9 cellular contexts compared by ENCODE assay signal in the genomic region with DNA sequence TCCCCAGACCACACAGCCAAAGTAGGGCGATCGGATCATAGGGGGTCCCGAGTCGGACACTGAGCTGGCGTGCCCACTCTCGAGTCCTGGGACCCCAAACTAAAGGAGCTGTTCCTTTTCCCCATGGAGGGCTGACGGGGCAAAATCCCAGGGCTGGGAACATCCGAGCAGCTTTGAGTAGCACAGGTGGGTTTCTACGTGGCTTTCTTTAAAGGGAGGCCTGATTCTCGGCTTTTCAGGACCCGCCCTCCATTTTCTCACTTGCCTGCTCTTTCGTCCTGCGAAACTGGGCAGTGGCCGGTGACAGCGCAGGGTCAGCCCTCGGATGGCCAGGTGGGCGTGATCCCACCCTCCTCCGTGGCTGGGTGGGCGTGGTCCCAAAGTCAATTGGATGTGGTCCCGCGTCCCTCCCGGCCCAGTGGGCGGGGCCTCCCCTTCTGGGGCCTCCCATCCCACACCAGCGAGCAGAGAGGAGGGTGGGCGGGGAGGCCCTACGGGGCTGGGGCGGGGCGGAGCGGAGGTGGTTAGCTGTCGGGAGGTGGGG. TPM values are rescaled to one million over a fixed set of nuclear protein-coding genes. Genes with fewer than 3 reads are reported as not detected.
DNase-seq lines count a peak whose midpoint lies in the region; ATAC-seq, FAIRE-seq and TF ChIP-seq lines count a peak whose summit lies in the region.
"Had no signal": no experiment of that assay in that cellular context is flagged by ENCODE, and none has a peak within 500 bp of the region (broad histone marks: within the 10 kb centered on the region; RNA-seq: fewer than 3 reads in every experiment).

No MANE protein-coding gene starts in this region.

- H2BK5ac ChIP-seq in trophoblast cell (ENCODE audit: low read depth, low read length, poor library complexity) = no peak overlapping the region

- no peak for FAIRE-seq in GM12891 (lab: Jason Lieb, UNC)

- no peaks in the 10 kb centered on the region for H3K9me3 Mint-ChIP-seq in CD8-positive, alpha-beta T cell
- H3K9me3 Mint-ChIP-seq in activated CD4-positive, alpha-beta memory T cell treated with anti-CD3 and anti-CD28 coated beads, Interleukin-2, amount 10 ng/mL, durations not matched to agents 7 days and 5 days = no peaks in the 10 kb centered on the region
- H3K9me3 Mint-ChIP-seq: stimulated activated naive B cell treated with anti-CD40 and anti-IgM and Interleukin-4, amounts not matched to agents 10 μg/mL and 1 μg/mL and 100 μg/mL, for 72 hours had no signal

- no peaks in the 10 kb centered on the region for H3K9me3 ChIP-seq in adipocyte (ENCODE audit: control insufficient read depth, low read length)
- no peaks in the 10 kb centered on the region for H3K9me3 ChIP-seq in left ventricle myocardium inferior (replicated peaks)
- peaks cover 2% of the 10 kb centered on the region for H3K9me3 ChIP-seq in trophoblast cell (ENCODE audit: insufficient read depth, low read depth, low read length)
- H3K9me3 ChIP-seq in CD8-positive, alpha-beta T cell (ENCODE audit: low read length) = no peaks in the 10 kb centered on the region

- H3K9ac ChIP-seq in adipocyte (ENCODE audit: low read length) = peak overlapping the region; percentile 50
- H3K9ac ChIP-seq in trophoblast cell (ENCODE audit: low read length) = peak overlapping the region; percentile 50

- no peak overlapping the region for H3K23ac ChIP-seq in trophoblast cell (ENCODE audit: low read length)

- no peak overlapping the region for H2BK120ac ChIP-seq in trophoblast cell (ENCODE audit: insufficient read depth, low read length, poor library complexity)

- peak overlapping the region; percentile 44 for H2BK12ac ChIP-seq in trophoblast cell (ENCODE audit: low read length)

- H3K4me1 ChIP-seq in adipocyte (ENCODE audit: control insufficient read depth, insufficient read depth, low read length) (peaks cover 25% of the 10 kb centered on the region), left ventricle myocardium inferior (peaks cover 58% of the 10 kb centered on the region), trophoblast cell (ENCODE audit: control insufficient read depth in 1 of 2, insufficient read depth in 2 of 2, low read length in 2 of 2) (peaks cover 34 to 40% of the 10 kb centered on the region in 2 experiments)
- H3K4me1 ChIP-seq in CD8-positive, alpha-beta T cell (ENCODE audit: insufficient read depth, low read length) = peaks cover 6% of the 10 kb centered on the region

- H4K12ac ChIP-seq in trophoblast cell (ENCODE audit: low read depth, low read length) = no peak overlapping the region

- H3K79me2 ChIP-seq in trophoblast cell (ENCODE audit: control insufficient read depth, insufficient read depth, low read length, poor library complexity) = peaks cover 5% of the 10 kb centered on the region

- H3K4me1 Mint-ChIP-seq in CD8-positive, alpha-beta T cell (ENCODE audit: low read depth) = peaks cover 13% of the 10 kb centered on the region
- peaks cover 10% of the 10 kb centered on the region for H3K4me1 Mint-ChIP-seq in activated CD4-positive, alpha-beta memory T cell treated with anti-CD3 and anti-CD28 coated beads, Interleukin-2, amount 10 ng/mL, durations not matched to agents 7 days and 5 days

- peak overlapping the region; percentile 54 for H3K18ac ChIP-seq in trophoblast cell (ENCODE audit: low read length)

- H3K4me2 ChIP-seq in trophoblast cell (ENCODE audit: low read length) = peak overlapping the region; percentile 65

- H3K27me3 ChIP-seq in adipocyte (replicated peaks; ENCODE audit: control insufficient read depth, insufficient read depth, low read length) (no peaks in the 10 kb centered on the region), left ventricle myocardium inferior (ENCODE audit: low read depth) (no peaks in the 10 kb centered on the region), trophoblast cell (ENCODE audit: insufficient read depth, low read length) (no peaks in the 10 kb centered on the region)
- no peaks in the 10 kb centered on the region for H3K27me3 ChIP-seq in CD8-positive, alpha-beta T cell (ENCODE audit: insufficient read depth, low read length)

- no peak for TF ChIP-seq CTCF in left ventricle myocardium inferior (IDR thresholded peaks at IDR 0.05; ENCODE audit: borderline replicate concordance)
- TF ChIP-seq CTCF in CD8-positive, alpha-beta T cell (IDR thresholded peaks at IDR 0.05) = no peak

- H3K36me3 ChIP-seq in adipocyte (ENCODE audit: control insufficient read depth, insufficient read depth, low read length, severe bottlenecking) (no peaks in the 10 kb centered on the region), left ventricle myocardium inferior (peaks cover 7% of the 10 kb centered on the region), trophoblast cell (ENCODE audit: control insufficient read depth in 1 of 2, insufficient read depth in 2 of 2, low read length in 2 of 2) (no peaks in the 10 kb centered on the region)
- peaks cover 8% of the 10 kb centered on the region for H3K36me3 ChIP-seq in CD8-positive, alpha-beta T cell (ENCODE audit: insufficient read depth, low read length)

- peak overlapping the region; percentile 53 for H2AFZ ChIP-seq in trophoblast cell (ENCODE audit: insufficient read depth, low read length, poor library complexity)

- peak overlapping the region; percentile 58 for H3K14ac ChIP-seq in trophoblast cell (ENCODE audit: low read length)

- POLR2A ChIA-PET in CD8-positive, alpha-beta T cell (lab: Charles Lee) = no interaction called here
- POLR2A ChIA-PET in activated CD4-positive, alpha-beta memory T cell treated with anti-CD3 and anti-CD28 coated beads, Interleukin-2, amount 10 ng/mL, durations not matched to agents 7 days and 5 days (lab: Charles Lee) = no interaction called here

- ATAC-seq in CD8-positive, alpha-beta T cell = no peak
- ATAC-seq: stimulated activated naive B cell treated with anti-CD40 and anti-IgM and Interleukin-4, amounts not matched to agents 10 μg/mL and 1 μg/mL and 100 μg/mL, for 72 hours had no signal

- H3K27me3 Mint-ChIP-seq in CD8-positive, alpha-beta T cell (ENCODE audit: low read depth) = no peaks in the 10 kb centered on the region
- H3K27me3 Mint-ChIP-seq in activated CD4-positive, alpha-beta memory T cell treated with anti-CD3 and anti-CD28 coated beads, Interleukin-2, amount 10 ng/mL, durations not matched to agents 7 days and 5 days = no peaks in the 10 kb centered on the region
- H3K27me3 Mint-ChIP-seq: stimulated activated naive B cell treated with anti-CD40 and anti-IgM and Interleukin-4, amounts not matched to agents 10 μg/mL and 1 μg/mL and 100 μg/mL, for 72 hours had no signal

- peak overlapping the region; percentile 81 for H4K8ac ChIP-seq in trophoblast cell (ENCODE audit: low read depth, low read length)

- DNase-seq in Daoy (ENCODE audit: low read depth) (peak; percentile 17), adipocyte (ENCODE audit: low read depth) (peak; percentile 52), left ventricle myocardium inferior (peak; percentile 83), trophoblast cell (peak; percentile 90 to 93), GM12891 (ENCODE audit: insufficient read length, low spot score) (no peak), putamen (ENCODE audit: low spot score) (no peak)
- DNase-seq in CD8-positive, alpha-beta T cell = no peak
- DNase-seq in activated CD4-positive, alpha-beta memory T cell treated with anti-CD3 and anti-CD28 coated beads, Interleukin-2, amount 10 ng/mL, durations not matched to agents 7 days and 5 days = no peak
- DNase-seq: stimulated activated naive B cell treated with anti-CD40 and anti-IgM and Interleukin-4, amounts not matched to agents 10 μg/mL and 1 μg/mL and 100 μg/mL, for 72 hours had no signal

- H3K79me1 ChIP-seq in trophoblast cell (ENCODE audit: low read length) = peaks cover 22% of the 10 kb centered on the region

- peaks cover 2% of the 10 kb centered on the region for H3K36me3 Mint-ChIP-seq in CD8-positive, alpha-beta T cell
- no peaks in the 10 kb centered on the region for H3K36me3 Mint-ChIP-seq in activated CD4-positive, alpha-beta memory T cell treated with anti-CD3 and anti-CD28 coated beads, Interleukin-2, amount 10 ng/mL, durations not matched to agents 7 days and 5 days (ENCODE audit: low read depth)

- no CpG with 5 or more reads among the region's 30 CpGs for WGBS in trophoblast cell (ENCODE audit: extremely low coverage, insufficient coverage, insufficient read length)

- no peak overlapping the region for H2AK5ac ChIP-seq in trophoblast cell (ENCODE audit: low read length)

- no peak overlapping the region for H3K4ac ChIP-seq in trophoblast cell (ENCODE audit: low read depth, low read length)

- no peak for TF ChIP-seq POLR2A in GM12891 (IDR thresholded peaks at IDR 0.05; ENCODE audit: low read depth, low read length)

- CTCF ChIA-PET in CD8-positive, alpha-beta T cell (lab: Charles Lee) = no interaction called here
- CTCF ChIA-PET in activated CD4-positive, alpha-beta memory T cell treated with anti-CD3 and anti-CD28 coated beads, Interleukin-2, amount 10 ng/mL, durations not matched to agents 7 days and 5 days (lab: Charles Lee) = no interaction called here

- H3K27ac Mint-ChIP-seq in CD8-positive, alpha-beta T cell = no peak overlapping the region
- no peak overlapping the region for H3K27ac Mint-ChIP-seq in activated CD4-positive, alpha-beta memory T cell treated with anti-CD3 and anti-CD28 coated beads, Interleukin-2, amount 10 ng/mL, durations not matched to agents 7 days and 5 days
- H3K27ac Mint-ChIP-seq: stimulated activated naive B cell treated with anti-CD40 and anti-IgM and Interleukin-4, amounts not matched to agents 10 μg/mL and 1 μg/mL and 100 μg/mL, for 72 hours had no signal

- H4K91ac ChIP-seq in trophoblast cell (ENCODE audit: low read depth, low read length) = peak overlapping the region; percentile 44

- intact Hi-C loops in left ventricle myocardium inferior (cut with micrococcal nuclease) = no loop called here
- intact Hi-C loops in CD8-positive, alpha-beta T cell (cut with DNase I, micrococcal nuclease) = no loop called here

- no peak overlapping the region for H3K4me3 Mint-ChIP-seq in CD8-positive, alpha-beta T cell
- no peak overlapping the region for H3K4me3 Mint-ChIP-seq in activated CD4-positive, alpha-beta memory T cell treated with anti-CD3 and anti-CD28 coated beads, Interleukin-2, amount 10 ng/mL, durations not matched to agents 7 days and 5 days
- H3K4me3 Mint-ChIP-seq: stimulated activated naive B cell treated with anti-CD40 and anti-IgM and Interleukin-4, amounts not matched to agents 10 μg/mL and 1 μg/mL and 100 μg/mL, for 72 hours had no signal

- H3K27ac ChIP-seq in left ventricle myocardium inferior (replicated peaks) (peak overlapping the region; percentile 72), trophoblast cell (ENCODE audit: low read depth, low read length) (no peak overlapping the region)
- H3K27ac ChIP-seq in CD8-positive, alpha-beta T cell (ENCODE audit: low read depth, low read length) = no peak overlapping the region

- H3K4me3 ChIP-seq in adipocyte (ENCODE audit: low read length) = peak overlapping the region; percentile 63
- H3K4me3 ChIP-seq in left ventricle myocardium inferior = peak overlapping the region; percentile 51
- no peak overlapping the region for H3K4me3 ChIP-seq in trophoblast cell (ENCODE audit: low read depth, low read length)
- H3K4me3 ChIP-seq in CD8-positive, alpha-beta T cell (ENCODE audit: low read depth, low read length) = no peak overlapping the region

RNA-seq across cellular contexts. Expression of gene TXNRD2, which starts 17.5 kb away (rescaled TPM):
- 31.9 and 40.2 TPM in 2 replicates for total RNA-seq in Daoy (2014; rRNA removed; shearing (Covaris generic))
- total RNA-seq in left ventricle myocardium inferior = 35.2 TPM
- 2.2 and 2.6 TPM in 2 replicates for polyA plus RNA-seq in trophoblast cell (2013)
- total RNA-seq in CD8-positive, alpha-beta T cell = 10 to 100 TPM; 11.0 to 14.1 TPM
- 13.3 TPM for polyA plus RNA-seq in GM12891 (2012; ENCODE audit: low read depth, missing spikeins)
- 10 to 100 TPM; 18.9 to 19.1 TPM for total RNA-seq in activated CD4-positive, alpha-beta memory T cell treated with anti-CD3 and anti-CD28 coated beads, Interleukin-2, amount 10 ng/mL, durations not matched to agents 7 days and 5 days

RNA-seq across cellular contexts. Expression of gene COMT, which starts 17.5 kb away (rescaled TPM):
- 128 and 166 TPM in 2 replicates for total RNA-seq in Daoy (2014; rRNA removed; shearing (Covaris generic))
- 81.5 TPM for total RNA-seq in left ventricle myocardium inferior
- 16.0 and 18.0 TPM in 2 replicates for polyA plus RNA-seq in trophoblast cell (2013)
- 10 to 100 TPM; 10.5 to 11.0 TPM for total RNA-seq in CD8-positive, alpha-beta T cell
- 69.5 TPM for polyA plus RNA-seq in GM12891 (2012; ENCODE audit: low read depth, missing spikeins)
- total RNA-seq in activated CD4-positive, alpha-beta memory T cell treated with anti-CD3 and anti-CD28 coated beads, Interleukin-2, amount 10 ng/mL, durations not matched to agents 7 days and 5 days = 10 to 100 TPM; 78.7 to 79.3 TPM

RNA-seq across cellular contexts. Expression of gene ARVCF, which starts 57.5 kb away (rescaled TPM):
- total RNA-seq in Daoy (2014; rRNA removed; shearing (Covaris generic)) = 3.4 and 6.2 TPM in 2 replicates
- 25.4 TPM for total RNA-seq in left ventricle myocardium inferior
- 5.7 and 5.9 TPM in 2 replicates for polyA plus RNA-seq in trophoblast cell (2013)
- 1 to 10 TPM; 1.1 to 2.3 TPM for total RNA-seq in CD8-positive, alpha-beta T cell
- 0.37 TPM for polyA plus RNA-seq in GM12891 (2012; ENCODE audit: low read depth, missing spikeins)
- under 1 TPM; 0.58 to 0.71 TPM for total RNA-seq in activated CD4-positive, alpha-beta memory T cell treated with anti-CD3 and anti-CD28 coated beads, Interleukin-2, amount 10 ng/mL, durations not matched to agents 7 days and 5 days

Comparison
In these comparisons a context has a peak if more than half of its experiments do, and no peak if none do; other contexts are left out.
1. DNase-seq: peak in Daoy (single experiment), adipocyte (single experiment), left ventricle myocardium inferior (single experiment) and trophoblast cell (2 of 2); none in CD8-positive, alpha-beta T cell (0 of 7), GM12891 (single experiment), activated CD4-positive, alpha-beta memory T cell treated with anti-CD3 and anti-CD28 coated beads, Interleukin-2, amount 10 ng/mL, durations not matched to agents 7 days and 5 days (single experiment) and putamen (single experiment).
2. H3K4me3 ChIP-seq: peak in adipocyte (single experiment) and left ventricle myocardium inferior (single experiment); none in trophoblast cell (single experiment) and CD8-positive, alpha-beta T cell (single experiment).